Comparison of ENCODE assay signal across 10 cellular contexts in genomic region chr11:10762185-10762584, GRCh38. TPM values are rescaled to one million over a fixed set of nuclear protein-coding genes. Genes with fewer than 3 reads are reported as not detected.
DNase-seq lines count a peak whose midpoint lies in the region; ATAC-seq and TF ChIP-seq lines count a peak whose summit lies in the region.
"Had no signal": no experiment of that assay in that cellular context is flagged by ENCODE, and none has a peak within 500 bp of the region (broad histone marks: within the 10 kb centered on the region; RNA-seq: fewer than 3 reads in every experiment).

No MANE protein-coding gene starts in this region.

- TF ChIP-seq CTCF in A673 (conservative IDR thresholded peaks at IDR 0.05; ENCODE audit: low read depth, low read length), result no peak

- H3K27ac ChIP-seq in naive thymus-derived CD4-positive, alpha-beta T cell (ENCODE audit: low read depth, low read length), result no peak overlapping the region
- H3K27ac ChIP-seq in A673 (ENCODE audit: low read depth, low read length, poor library complexity, severe bottlenecking), result no peak overlapping the region

- H3K36me3 ChIP-seq in naive thymus-derived CD4-positive, alpha-beta T cell (ENCODE audit: control insufficient read depth in 2 of 3, insufficient read depth in 3 of 3, low read length in 3 of 3), result peaks cover 28 to 95% (median 70%) of the 10 kb centered on the region in 3 experiments
- peaks cover 85% of the 10 kb centered on the region for H3K36me3 ChIP-seq in A673 (ENCODE audit: insufficient read depth, low read length, poor library complexity, severe bottlenecking)

- POLR2A ChIA-PET in naive thymus-derived CD4-positive, alpha-beta T cell (lab: Charles Lee), result no interaction called here
- POLR2A ChIA-PET in A673 (lab: Charles Lee; ENCODE audit: low non-redundant PET), result no interaction called here

- no peaks in the 10 kb centered on the region for H3K4me1 Mint-ChIP-seq in activated T-cell treated with anti-CD3 and anti-CD28 coated beads, Interleukin-2, amount 50 U/mL, for 72 hours (ENCODE audit: low read depth)
- peaks cover 0 to 13% (median 0%) of the 10 kb centered on the region in 7 donors for H3K4me1 Mint-ChIP-seq in naive thymus-derived CD4-positive, alpha-beta T cell

- H3K27me3 ChIP-seq in naive thymus-derived CD4-positive, alpha-beta T cell (ENCODE audit: control insufficient read depth in 2 of 2, insufficient read depth in 2 of 2, low read length in 2 of 2), result no peaks in the 10 kb centered on the region
- no peaks in the 10 kb centered on the region for H3K27me3 ChIP-seq in A673 (replicated peaks; ENCODE audit: insufficient read depth, low read depth, low read length, poor library complexity)

- no peaks in the 10 kb centered on the region for H3K4me1 ChIP-seq in naive thymus-derived CD4-positive, alpha-beta T cell (ENCODE audit: control insufficient read depth in 2 of 2, insufficient read depth in 2 of 2, low read length in 2 of 2)
- no peaks in the 10 kb centered on the region for H3K4me1 ChIP-seq in A673 (ENCODE audit: insufficient read depth, low read length, poor library complexity, severe bottlenecking)

- H3K9me3 ChIP-seq in naive thymus-derived CD4-positive, alpha-beta T cell (ENCODE audit: control insufficient read depth in 2 of 3, low read length in 3 of 3), result no peaks in the 10 kb centered on the region
- no peaks in the 10 kb centered on the region for H3K9me3 ChIP-seq in A673 (ENCODE audit: low read depth, low read length, poor library complexity, severe bottlenecking)

- BruUV-seq in A673 (replicated peaks; lab: Mats Ljungman, UMichigan), result no TSS peak

- H3K4me3 Mint-ChIP-seq in activated T-cell treated with anti-CD3 and anti-CD28 coated beads, Interleukin-2, amount 50 U/mL, for 72 hours, result no peak overlapping the region
- no peak overlapping the region for H3K4me3 Mint-ChIP-seq in naive thymus-derived CD4-positive, alpha-beta T cell

- peaks cover 0 to 31% of the 10 kb centered on the region in 2 donors for H3K36me3 Mint-ChIP-seq in activated T-cell treated with anti-CD3 and anti-CD28 coated beads, Interleukin-2, amount 50 U/mL, for 72 hours (ENCODE audit: insufficient read depth in 2 of 2)
- H3K36me3 Mint-ChIP-seq in naive thymus-derived CD4-positive, alpha-beta T cell, result peaks cover 15 to 39% (median 21%) of the 10 kb centered on the region in 5 donors

- H3K9me3 Mint-ChIP-seq in activated T-cell treated with anti-CD3 and anti-CD28 coated beads, Interleukin-2, amount 50 U/mL, for 72 hours, result no peaks in the 10 kb centered on the region
- no peaks in the 10 kb centered on the region for H3K9me3 Mint-ChIP-seq in naive thymus-derived CD4-positive, alpha-beta T cell

- peak overlapping the region; percentile 45 for H3K27ac Mint-ChIP-seq in activated T-cell treated with anti-CD3 and anti-CD28 coated beads, Interleukin-2, amount 50 U/mL, for 72 hours
- peak overlapping the region in 5 of 9 donors; percentile 8 to 58 (median 16) for H3K27ac Mint-ChIP-seq in naive thymus-derived CD4-positive, alpha-beta T cell

- ATAC-seq in activated T-cell treated with anti-CD3 and anti-CD28 coated beads, Interleukin-2, amount 50 U/mL, for 72 hours (replicated peaks in 1 of 2), result no peak
- peak; percentile 82 for ATAC-seq in HG02678 (IDR thresholded peaks at IDR 0.05; ENCODE audit: unreplicated experiment)
- ATAC-seq in HG03565 (IDR thresholded peaks at IDR 0.05; ENCODE audit: unreplicated experiment), result peak; percentile 82
- no peak for ATAC-seq in naive thymus-derived CD4-positive, alpha-beta T cell

- intact Hi-C loops in naive thymus-derived CD4-positive, alpha-beta T cell (cut with micrococcal nuclease), result no loop called here
- intact Hi-C loops in A673 (cut with micrococcal nuclease; ENCODE audit: unreplicated experiment), result no loop called here

- no peak overlapping the region for H3K4me3 ChIP-seq in naive thymus-derived CD4-positive, alpha-beta T cell (ENCODE audit: low read length)
- H3K4me3 ChIP-seq in A673 (ENCODE audit: low read depth, low read length, poor library complexity, severe bottlenecking), result no peak overlapping the region

- CTCF ChIA-PET in naive thymus-derived CD4-positive, alpha-beta T cell (lab: Charles Lee), result no interaction called here
- CTCF ChIA-PET in A673 (lab: Charles Lee), result no interaction called here

- no peaks in the 10 kb centered on the region for H3K27me3 Mint-ChIP-seq in activated T-cell treated with anti-CD3 and anti-CD28 coated beads, Interleukin-2, amount 50 U/mL, for 72 hours (ENCODE audit: low read depth)
- no peaks in the 10 kb centered on the region for H3K27me3 Mint-ChIP-seq in naive thymus-derived CD4-positive, alpha-beta T cell

- DNase-seq in activated T-cell treated with anti-CD3 and anti-CD28 coated beads, Interleukin-2, amount 50 U/mL, for 72 hours, result no peak
- no peak for DNase-seq in activated T-cell treated with anti-CD3 and anti-CD28 coated beads, Interleukin-2, amount 50 U/mL, for 1 hour
- DNase-seq in naive thymus-derived CD4-positive, alpha-beta T cell, result no peak
- DNase-seq in DMS 273 (lab: John Stamatoyannopoulos, UW; ENCODE audit: unreplicated experiment) (no peak), T-helper 1 cell (no peak), A673 (ENCODE audit: low spot score) (no peak)
- DNase-seq: 8988T; stimulated activated CD4-positive, alpha-beta T cell treated with anti-CD3 and anti-CD28 coated beads, Interleukin-2, amount 100 ng/mL, for 48 hours had no signal

RNA-seq across cellular contexts. Expression of gene CTR9, which starts 11.1 kb away (rescaled TPM):
- 10 to 100 TPM; 33.1 to 41.0 TPM for total RNA-seq in activated T-cell treated with anti-CD3 and anti-CD28 coated beads, Interleukin-2, amount 50 U/mL, for 72 hours
- 10 to 100 TPM; 23.8 to 64.0 (median 47.8) TPM for total RNA-seq in naive thymus-derived CD4-positive, alpha-beta T cell
- 10 to 100 TPM; 54.3 to 70.3 TPM for polyA plus RNA-seq in naive thymus-derived CD4-positive, alpha-beta T cell
- total RNA-seq in A673 (2021), result 45.9 and 49.3 TPM in 2 replicates

RNA-seq across cellular contexts. Expression of gene EIF4G2, which starts 46.5 kb away (rescaled TPM):
- total RNA-seq in activated T-cell treated with anti-CD3 and anti-CD28 coated beads, Interleukin-2, amount 50 U/mL, for 72 hours, result 100 to 1,000 TPM; 807 to 864 TPM
- 100 to 1,000 TPM; 596 to 843 (median 720) TPM for total RNA-seq in naive thymus-derived CD4-positive, alpha-beta T cell
- polyA plus RNA-seq in naive thymus-derived CD4-positive, alpha-beta T cell, result 100 to 1,000 TPM; 320 to 532 TPM
- total RNA-seq in A673 (2021), result 1,137 and 1,198 TPM in 2 replicates

Comparison
In these comparisons a context has a peak if more than half of its experiments do, and no peak if none do; other contexts are left out.
1. ATAC-seq: peak in HG02678 (single experiment) and HG03565 (single experiment); none in activated T-cell treated with anti-CD3 and anti-CD28 coated beads, Interleukin-2, amount 50 U/mL, for 72 hours (0 of 2) and naive thymus-derived CD4-positive, alpha-beta T cell (single experiment).